In the genomic region with DNA sequence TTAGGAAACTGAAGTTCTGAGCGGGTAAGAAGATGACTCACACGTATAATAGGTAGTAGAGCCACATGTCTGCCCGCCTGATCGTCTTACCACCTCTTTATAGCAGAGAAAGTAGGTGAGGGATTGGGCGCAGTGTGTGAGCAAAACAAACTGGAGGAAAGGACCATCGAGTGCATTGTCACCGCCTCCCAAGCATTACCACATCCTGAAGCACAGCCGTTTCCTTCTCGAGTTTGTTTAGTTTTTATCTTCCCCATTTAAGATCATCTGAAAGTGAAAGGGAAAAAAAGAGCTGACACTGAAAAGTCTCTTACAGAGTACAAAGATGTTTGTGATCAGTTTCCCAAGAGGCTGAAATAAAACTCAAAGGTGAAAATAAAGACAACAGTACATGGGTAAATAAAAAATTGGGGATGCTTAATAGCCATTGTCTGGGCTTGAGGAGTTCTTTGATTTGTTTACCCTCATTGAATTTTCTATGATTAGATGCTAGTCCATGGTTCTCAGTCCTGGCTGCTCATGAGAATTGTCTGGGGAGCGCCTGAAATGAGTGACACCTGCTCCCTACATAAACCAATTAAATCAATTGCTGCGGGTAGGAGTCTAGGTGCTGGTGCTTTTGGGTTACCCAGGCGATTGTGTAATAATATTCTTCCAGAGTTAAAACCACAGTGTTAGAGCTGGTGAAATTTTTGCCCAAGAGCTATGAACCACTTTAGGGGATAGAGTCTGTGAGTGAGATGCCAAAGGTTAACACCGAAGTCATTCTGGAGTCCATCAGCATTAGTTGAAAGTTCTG, we compare ENCODE assay signal across 8 cellular contexts. TPM values are rescaled to one million over a fixed set of nuclear protein-coding genes. Genes with fewer than 3 reads are reported as not detected.
DNase-seq lines count a peak whose midpoint lies in the region; ATAC-seq and TF ChIP-seq lines count a peak whose summit lies in the region.

No MANE protein-coding gene starts in this region.

- H3K4me1 ChIP-seq in PC-9 (replicated peaks; ENCODE audit: insufficient read depth) (peaks cover 18% of the 10 kb centered on the region), upper lobe of left lung (peaks cover 0 to 16% (median 11%) of the 10 kb centered on the region in 4 donors)

- H3K9me3 Mint-ChIP-seq in CD14-positive monocyte: peaks cover 0 to 10% (median 4%) of the 10 kb centered on the region in 7 donors
- no peaks in the 10 kb centered on the region for H3K9me3 Mint-ChIP-seq in activated T-helper 2 cell treated with anti-CD3 and anti-CD28 coated beads, Interferon-gamma antibody, Interleukin-2, Interleukin-4, amounts not matched to agents 10 μg/mL and 5 μg/mL and 100 μg/mL, durations not matched to agents 14 hours and 24 hours and 36 hours

- peak overlapping the region; percentile 88 to 97 (median 94) for H3K27ac Mint-ChIP-seq in CD14-positive monocyte
- peak overlapping the region; percentile 92 for H3K27ac Mint-ChIP-seq in activated T-helper 2 cell treated with anti-CD3 and anti-CD28 coated beads, Interferon-gamma antibody, Interleukin-2, Interleukin-4, amounts not matched to agents 10 μg/mL and 5 μg/mL and 100 μg/mL, durations not matched to agents 14 hours and 24 hours and 36 hours

- no peaks in the 10 kb centered on the region for H3K9me2 ChIP-seq in PC-9 (ENCODE audit: insufficient read depth)

- H3K4me2 ChIP-seq in PC-9: peak overlapping the region; percentile 72

- intact Hi-C loops in CD14-positive monocyte (cut with micrococcal nuclease): loop anchor here in 1 of 2 donors (5.0 kb wide), 1 partner anchor 328 kb away; no protein-coding TSS in a partner anchor
- intact Hi-C loops in PC-9 (cut with micrococcal nuclease; ENCODE audit: unreplicated experiment): no loop called here
- intact Hi-C loops in activated T-helper 2 cell treated with anti-CD3 and anti-CD28 coated beads, Interferon-gamma antibody, Interleukin-2, Interleukin-4, amounts not matched to agents 10 μg/mL and 5 μg/mL and 100 μg/mL, durations not matched to agents 14 hours and 24 hours and 36 hours (cut with micrococcal nuclease): loop anchor here (1.0 to 2.0 kb wide), 4 partner anchors 15 to 818 kb away; partner anchors contain the start of gene PDK3

- H3K4me3 Mint-ChIP-seq in CD14-positive monocyte: peak overlapping the region; percentile 64
- peak overlapping the region; percentile 70 for H3K4me3 Mint-ChIP-seq in activated T-helper 2 cell treated with anti-CD3 and anti-CD28 coated beads, Interferon-gamma antibody, Interleukin-2, Interleukin-4, amounts not matched to agents 10 μg/mL and 5 μg/mL and 100 μg/mL, durations not matched to agents 14 hours and 24 hours and 36 hours (ENCODE audit: low read depth)

- no peaks in the 10 kb centered on the region for H4K20me1 ChIP-seq in PC-9 (ENCODE audit: insufficient read depth)

- H3K4me1 Mint-ChIP-seq in CD14-positive monocyte: peaks cover 59% of the 10 kb centered on the region
- peaks cover 44% of the 10 kb centered on the region for H3K4me1 Mint-ChIP-seq in activated T-helper 2 cell treated with anti-CD3 and anti-CD28 coated beads, Interferon-gamma antibody, Interleukin-2, Interleukin-4, amounts not matched to agents 10 μg/mL and 5 μg/mL and 100 μg/mL, durations not matched to agents 14 hours and 24 hours and 36 hours (ENCODE audit: low read depth)

- H3K4me3 ChIP-seq in PC-9 (peak overlapping the region; percentile 33; the same call in 1 of the 2 replicates), upper lobe of left lung (peak overlapping the region in 3 of 4 donors; percentile 0 to 28 (median 27))

- peaks cover 6% of the 10 kb centered on the region; the same call in 1 of the 2 replicates for H3F3A ChIP-seq in PC-9 (ENCODE audit: insufficient read depth, low read depth)

- peaks cover 2 to 5% of the 10 kb centered on the region in 2 donors for H3K36me3 Mint-ChIP-seq in CD14-positive monocyte
- H3K36me3 Mint-ChIP-seq in activated T-helper 2 cell treated with anti-CD3 and anti-CD28 coated beads, Interferon-gamma antibody, Interleukin-2, Interleukin-4, amounts not matched to agents 10 μg/mL and 5 μg/mL and 100 μg/mL, durations not matched to agents 14 hours and 24 hours and 36 hours (ENCODE audit: low read depth): peaks cover 18% of the 10 kb centered on the region

- DNase-seq in CD14-positive monocyte (ENCODE audit: low spot score) (peak; percentile 65), PC-9 (peak; percentile 58 to 88), mucosa of gallbladder (ENCODE audit: low spot score) (peak; percentile 37), upper lobe of left lung (peak in 1 of 2 donors; percentile 80), NCI-H146 (lab: John Stamatoyannopoulos, UW) (no peak)
- DNase-seq in activated T-helper 2 cell treated with anti-CD3 and anti-CD28 coated beads, Interferon-gamma antibody, Interleukin-2, Interleukin-4, amounts not matched to agents 10 μg/mL and 5 μg/mL and 100 μg/mL, durations not matched to agents 14 hours and 24 hours and 36 hours (ENCODE audit: low spot score): peak; percentile 73

- H3K27me3 Mint-ChIP-seq in CD14-positive monocyte (ENCODE audit: low read depth in 3 of 3): peaks cover 0 to 5% (median 1%) of the 10 kb centered on the region in 3 donors
- H3K27me3 Mint-ChIP-seq in activated T-helper 2 cell treated with anti-CD3 and anti-CD28 coated beads, Interferon-gamma antibody, Interleukin-2, Interleukin-4, amounts not matched to agents 10 μg/mL and 5 μg/mL and 100 μg/mL, durations not matched to agents 14 hours and 24 hours and 36 hours (ENCODE audit: low read depth): no peaks in the 10 kb centered on the region

- peak in 1 of 4 donors; percentile 45 for TF ChIP-seq EP300 in upper lobe of left lung (IDR thresholded peaks at IDR 0.05)

- TF ChIP-seq POLR2A in upper lobe of left lung (IDR thresholded peaks at IDR 0.05): peak in 2 of 4 donors; percentile 12 to 46

- BruUV-seq in PC-9 (replicated peaks; lab: Mats Ljungman, UMichigan): no TSS peak

- peak overlapping the region; percentile 31; the same call in 1 of the 2 replicates for H2AFZ ChIP-seq in PC-9

- ATAC-seq in GM19372 (IDR thresholded peaks at IDR 0.05; ENCODE audit: low read depth, unreplicated experiment) (peak; percentile 91), HG03457 (IDR thresholded peaks at IDR 0.05; ENCODE audit: unreplicated experiment) (peak; percentile 97), upper lobe of left lung (ENCODE audit: low FRiP score in 2 of 2) (peak; percentile 86 to 88)

- POLR2A ChIA-PET in PC-9 (lab: Charles Lee; ENCODE audit: unreplicated experiment): no interaction called here

- no peaks in the 10 kb centered on the region for H3K79me2 ChIP-seq in PC-9 (ENCODE audit: low read depth)

- H3K9me3 ChIP-seq in PC-9 (ENCODE audit: insufficient read depth, low read depth): no peaks in the 10 kb centered on the region
- no peaks in the 10 kb centered on the region for H3K9me3 ChIP-seq in upper lobe of left lung

- peak overlapping the region; percentile 63 for H3K27ac ChIP-seq in PC-9
- peak overlapping the region; percentile 71 to 83 (median 81) for H3K27ac ChIP-seq in upper lobe of left lung

- H3K27me3 ChIP-seq in PC-9 (ENCODE audit: insufficient read depth, low read depth) (no peaks in the 10 kb centered on the region), upper lobe of left lung (no peaks in the 10 kb centered on the region)

- CTCF ChIA-PET in PC-9 (lab: Charles Lee): interaction anchor here (0.6 to 0.7 kb wide), 2 partner anchors 10 to 12 kb away, joined by 5 to 12 read pairs; no protein-coding TSS in a partner anchor

- whole genome bisulfite sequencing in upper lobe of left lung, 2 donors: 24 to 36% methylated on average over 13 of the region's 13 CpGs

- no peak for TF ChIP-seq CTCF in CD14-positive monocyte (IDR thresholded peaks at IDR 0.05)
- no peak for TF ChIP-seq CTCF in PC-9 (conservative IDR thresholded peaks at IDR 0.05)
- TF ChIP-seq CTCF in upper lobe of left lung (IDR thresholded peaks at IDR 0.05): no peak

- H3K36me3 ChIP-seq in PC-9 (ENCODE audit: low read depth) (no peaks in the 10 kb centered on the region), upper lobe of left lung (no peaks in the 10 kb centered on the region)

RNA-seq across cellular contexts. Expression of gene PDK3, which starts 15.0 kb away (rescaled TPM):
- polyA plus RNA-seq in CD14-positive monocyte: 10 to 100 TPM; 32.6 to 34.0 TPM
- total RNA-seq in PC-9 (2021) (12.5 and 19.4 TPM in 2 replicates), mucosa of gallbladder (14.3 TPM), upper lobe of left lung (10 to 100 TPM in 5 of 6 donors, 1 to 10 TPM in 1; 9.2 to 29.5 (median 15.0) TPM)
- 24.6 and 26.4 TPM in 2 replicates for total RNA-seq in activated T-helper 2 cell treated with anti-CD3 and anti-CD28 coated beads, Interferon-gamma antibody, Interleukin-2, Interleukin-4, amounts not matched to agents 10 μg/mL and 5 μg/mL and 100 μg/mL, durations not matched to agents 14 hours and 24 hours and 36 hours
